20 cellular contexts compared by ENCODE assay signal in the genomic region with DNA sequence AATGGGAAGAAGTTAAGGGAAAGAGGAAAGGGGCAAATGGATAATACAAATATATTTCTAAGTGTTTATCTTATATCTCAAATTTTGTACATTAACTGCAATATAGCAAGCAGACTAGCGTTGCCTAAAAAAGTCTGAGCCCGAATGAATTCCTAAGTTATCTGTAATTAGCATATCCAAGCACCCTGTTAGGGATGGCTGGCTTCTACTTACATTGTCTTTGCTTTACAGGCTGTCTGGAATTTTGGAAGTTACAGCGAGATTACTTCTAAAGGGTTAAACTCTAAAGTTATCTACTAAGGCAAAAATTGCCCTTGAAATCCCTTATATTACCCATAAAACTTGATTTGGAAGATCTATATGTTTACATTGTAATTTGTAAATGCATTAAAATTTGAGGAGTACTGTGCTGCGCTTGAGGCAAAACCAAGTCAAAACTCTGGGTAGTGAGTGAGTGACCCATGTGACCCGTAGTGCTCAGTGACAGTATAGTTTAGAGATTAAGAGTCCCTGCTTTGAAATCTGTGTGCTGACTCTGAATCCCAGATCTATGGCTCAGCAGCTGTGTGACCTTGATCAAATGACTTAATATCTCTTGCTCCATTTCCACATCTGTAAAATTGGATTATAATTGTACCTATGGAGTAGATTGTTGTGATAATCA. TPM values are rescaled to one million over a fixed set of nuclear protein-coding genes. Genes with fewer than 3 reads are reported as not detected.
DNase-seq lines count a peak whose midpoint lies in the region; ATAC-seq and TF ChIP-seq lines count a peak whose summit lies in the region.
"Had no signal": no experiment of that assay in that cellular context is flagged by ENCODE, and none has a peak within 500 bp of the region (broad histone marks: within the 10 kb centered on the region; RNA-seq: fewer than 3 reads in every experiment).

No MANE protein-coding gene starts in this region.

- H3K4ac ChIP-seq in H9 (ENCODE audit: low read depth, low read length), result no peak overlapping the region
- H3K4ac ChIP-seq in neuronal stem cell (ENCODE audit: low read length), result no peak overlapping the region

- H3K9me3 Mint-ChIP-seq in H9 (peaks cover 0 to 3% of the 10 kb centered on the region in 2 experiments; a peak in 1 of 5 replicates), WTC11 (0 out of 2 replicates have a peak, but pooled peaks cover 7% of the 10 kb centered on the region)

- no peak overlapping the region for H4K5ac ChIP-seq in H9 (ENCODE audit: insufficient read length, low read depth, low read length)

- POLR2A ChIA-PET in WTC11 (lab: Charles Lee), result no interaction called here

- H3K14ac ChIP-seq in H9 (ENCODE audit: insufficient read depth, low read length) (no peak overlapping the region), neuronal stem cell (ENCODE audit: low read length) (no peak overlapping the region)

- H2BK20ac ChIP-seq in H9 (ENCODE audit: low read depth, low read length, poor library complexity, severe bottlenecking), result peak overlapping the region; percentile 45

- H4K20me1 ChIP-seq in H9 (ENCODE audit: control insufficient read depth, insufficient read depth, insufficient read length), result no peaks in the 10 kb centered on the region

- H2BK15ac ChIP-seq in H9 (ENCODE audit: low read depth, low read length) (no peak overlapping the region), neuronal stem cell (ENCODE audit: low read length) (no peak overlapping the region)

- H3K27me3 ChIP-seq in H9 (ENCODE audit: insufficient read depth, low read length) (no peaks in the 10 kb centered on the region), neuronal stem cell (ENCODE audit: control insufficient read depth in 3 of 3, insufficient read depth in 3 of 3, low read depth in 1 of 3, low read length in 3 of 3) (no peaks in the 10 kb centered on the region)
- no peaks in the 10 kb centered on the region for H3K27me3 ChIP-seq in effector memory CD4-positive, alpha-beta T cell (replicated peaks; ENCODE audit: control insufficient read depth, insufficient read depth, low read length, poor library complexity, severe bottlenecking)
- H3K27me3 ChIP-seq: BE2C had no signal

- H2BK120ac ChIP-seq in H9 (ENCODE audit: low read depth, low read length, poor library complexity, severe bottlenecking), result no peak overlapping the region
- H2BK120ac ChIP-seq in neuronal stem cell (ENCODE audit: low read depth, low read length), result no peak overlapping the region

- DNase-seq in H9 (no peak), NCI-H82 treated with DMSO at 0.1 percent for 48 hours (lab: John Stamatoyannopoulos, UW; ENCODE audit: unreplicated experiment) (peak; percentile 6), WTC11 (ENCODE audit: low spot score) (no peak), neuronal stem cell (ENCODE audit: low spot score) (no peak), hypothalamus (lab: John Stamatoyannopoulos, UW) (no peak), SHP77 treated with DMSO at 0.1 percent for 48 hours (lab: John Stamatoyannopoulos, UW) (no peak)
- no peak for DNase-seq in effector memory CD4-positive, alpha-beta T cell
- DNase-seq: BE2C; C1 segment of cervical spinal cord; CD4-positive, CD25-positive, alpha-beta regulatory T cell; CD8-positive, alpha-beta memory T cell; COR-L47; DMS 273 treated with DMSO at 0.1 percent for 48 hours; DMS53; DND-41; EL; GM23248 had no signal

- no peak overlapping the region for H3T11ph ChIP-seq in H9 (ENCODE audit: low read length)

- H2BK12ac ChIP-seq in H9 (ENCODE audit: insufficient read length, low read depth, low read length), result no peak overlapping the region
- no peak overlapping the region for H2BK12ac ChIP-seq in neuronal stem cell (ENCODE audit: low read length)

- CTCF ChIA-PET in WTC11 (lab: Charles Lee), result no interaction called here

- H3K79me1 ChIP-seq in H9 (ENCODE audit: insufficient read depth, low read depth, low read length, poor library complexity, severe bottlenecking) (no peaks in the 10 kb centered on the region), neuronal stem cell (ENCODE audit: low read depth, low read length) (no peaks in the 10 kb centered on the region)

- no CpG with 5 or more reads among the region's 5 CpGs for WGBS in H9 (ENCODE audit: extremely low coverage, insufficient read length, low lambda C conversion rate)
- WGBS in neuronal stem cell (ENCODE audit: extremely low coverage in 2 of 2, insufficient read length in 2 of 2, insufficient replicate concordance in 1 of 2), 2 donors, result no CpG with 5 or more reads among the region's 5 CpGs

- no peak overlapping the region for H2AK5ac ChIP-seq in H9 (ENCODE audit: insufficient read length, low read length)
- H2AK5ac ChIP-seq in neuronal stem cell (ENCODE audit: low read depth, low read length), result no peak overlapping the region

- no peak overlapping the region for H4K91ac ChIP-seq in H9 (ENCODE audit: insufficient read length, low read depth, low read length)
- no peak overlapping the region for H4K91ac ChIP-seq in neuronal stem cell (ENCODE audit: low read depth, low read length, poor library complexity)

- no peaks in the 10 kb centered on the region for H3K23me2 ChIP-seq in H9 (ENCODE audit: insufficient read length, low read depth, low read length, poor library complexity, severe bottlenecking)

- no peak for TF ChIP-seq CTCF in H9 (conservative IDR thresholded peaks at IDR 0.05)
- TF ChIP-seq CTCF in WTC11 (IDR thresholded peaks at IDR 0.05), result no peak

- no peaks in the 10 kb centered on the region for H3K79me2 ChIP-seq in H9 (ENCODE audit: insufficient read depth, low read length)

- no peak overlapping the region for H3K27ac ChIP-seq in H9 (ENCODE audit: insufficient read length, low read depth, low read length)
- H3K27ac ChIP-seq in neuronal stem cell (replicated peaks; ENCODE audit: low read length), result no peak overlapping the region
- no peak overlapping the region for H3K27ac ChIP-seq in effector memory CD4-positive, alpha-beta T cell (ENCODE audit: insufficient read depth, low read length, poor library complexity, severe bottlenecking)
- H3K27ac ChIP-seq: GM23248 had no signal

- H3K4me3 ChIP-seq in neuronal stem cell (ENCODE audit: low read length in 2 of 2), result no peak overlapping the region
- no peak overlapping the region for H3K4me3 ChIP-seq in effector memory CD4-positive, alpha-beta T cell (ENCODE audit: insufficient read depth, low read depth, low read length, poor library complexity, severe bottlenecking)
- H3K4me3 ChIP-seq: GM12878, GM23248 had no signal

- no peak overlapping the region for H3K4me3 Mint-ChIP-seq in H9
- H3K4me3 Mint-ChIP-seq in WTC11, result no peak overlapping the region
- H3K4me3 Mint-ChIP-seq: CD4-positive, CD25-positive, alpha-beta regulatory T cell; CD8-positive, alpha-beta memory T cell had no signal

- H2AFZ ChIP-seq in H9 (ENCODE audit: low read length), result no peak overlapping the region
- H2AFZ ChIP-seq in neuronal stem cell (ENCODE audit: low read length), result peak overlapping the region; percentile 31
- H2AFZ ChIP-seq: GM23248 had no signal

- H4K8ac ChIP-seq in H9 (replicated peaks; ENCODE audit: insufficient read length, low read depth, low read length), result no peak overlapping the region
- H4K8ac ChIP-seq in neuronal stem cell (ENCODE audit: low read depth, low read length), result no peak overlapping the region

- H3K27me3 Mint-ChIP-seq in H9 (ENCODE audit: low read depth) (no peaks in the 10 kb centered on the region), WTC11 (ENCODE audit: low read depth) (no peaks in the 10 kb centered on the region)
- H3K27me3 Mint-ChIP-seq: CD4-positive, CD25-positive, alpha-beta regulatory T cell; CD8-positive, alpha-beta memory T cell had no signal

- H3K4me1 ChIP-seq in H9 (ENCODE audit: insufficient read depth, low read length) (no peaks in the 10 kb centered on the region), neuronal stem cell (ENCODE audit: control insufficient read depth in 2 of 2, insufficient read depth in 1 of 2, low read depth in 1 of 2, low read length in 2 of 2) (peaks cover 0 to 3% of the 10 kb centered on the region in 2 donors)
- no peaks in the 10 kb centered on the region for H3K4me1 ChIP-seq in effector memory CD4-positive, alpha-beta T cell (ENCODE audit: control insufficient read depth, insufficient read depth, low read length, poor library complexity, severe bottlenecking)
- H3K4me1 ChIP-seq: BE2C had no signal

- peaks cover 23 to 24% of the 10 kb centered on the region in 2 experiments for H3K4me1 Mint-ChIP-seq in H9
- H3K4me1 Mint-ChIP-seq in WTC11, result peaks cover 22% of the 10 kb centered on the region
- H3K4me1 Mint-ChIP-seq: CD4-positive, CD25-positive, alpha-beta regulatory T cell; CD8-positive, alpha-beta memory T cell had no signal

- no peak overlapping the region for H3K27ac Mint-ChIP-seq in H9
- H3K27ac Mint-ChIP-seq in WTC11, result no peak overlapping the region
- H3K27ac Mint-ChIP-seq: CD4-positive, CD25-positive, alpha-beta regulatory T cell; CD8-positive, alpha-beta memory T cell had no signal

- H3K23ac ChIP-seq in H9 (ENCODE audit: insufficient read length, low read depth, low read length) (no peak overlapping the region), neuronal stem cell (ENCODE audit: low read depth, low read length, poor library complexity) (no peak overlapping the region)

- H3K36me3 Mint-ChIP-seq in H9 (ENCODE audit: insufficient read depth in 1 of 3, low read depth in 3 of 3) (no peaks in the 10 kb centered on the region), WTC11 (no peaks in the 10 kb centered on the region)
- H3K36me3 Mint-ChIP-seq: CD4-positive, CD25-positive, alpha-beta regulatory T cell; CD8-positive, alpha-beta memory T cell had no signal

- H3K18ac ChIP-seq in H9 (ENCODE audit: insufficient read length, low read depth, low read length) (no peak overlapping the region), neuronal stem cell (ENCODE audit: low read length) (no peak overlapping the region)

- no peak overlapping the region for H2BK5ac ChIP-seq in H9 (ENCODE audit: insufficient read length, low read length)
- H2BK5ac ChIP-seq in neuronal stem cell (ENCODE audit: low read length), result no peak overlapping the region

- H3K9me3 ChIP-seq in H9 (ENCODE audit: control insufficient read depth, low read depth, low read length) (no peaks in the 10 kb centered on the region), neuronal stem cell (replicated peaks in 1 of 2; ENCODE audit: control insufficient read depth in 2 of 2, insufficient read depth in 1 of 2, low read depth in 1 of 2, low read length in 2 of 2) (no peaks in the 10 kb centered on the region)
- no peaks in the 10 kb centered on the region for H3K9me3 ChIP-seq in effector memory CD4-positive, alpha-beta T cell (ENCODE audit: control insufficient read depth, low read length)
- H3K9me3 ChIP-seq: BE2C had no signal

- H3K4me2 ChIP-seq in H9 (ENCODE audit: insufficient read depth, insufficient read length, low read length) (no peak overlapping the region), neuronal stem cell (ENCODE audit: insufficient read depth, low read length, poor library complexity, severe bottlenecking) (no peak overlapping the region)

- H3K56ac ChIP-seq in H9 (ENCODE audit: insufficient read length, low read depth, low read length), result no peak overlapping the region

- H3K36me3 ChIP-seq in neuronal stem cell (replicated peaks in 1 of 2; ENCODE audit: control insufficient read depth in 2 of 2, insufficient read depth in 2 of 2, low read length in 2 of 2), result no peaks in the 10 kb centered on the region
- no peaks in the 10 kb centered on the region for H3K36me3 ChIP-seq in effector memory CD4-positive, alpha-beta T cell (ENCODE audit: control insufficient read depth, insufficient read depth, low read length)
- H3K36me3 ChIP-seq: BE2C had no signal

- peak; percentile 75 for ATAC-seq in WTC11
- ATAC-seq in GM21825 (IDR thresholded peaks at IDR 0.05; ENCODE audit: unreplicated experiment), result no peak
- ATAC-seq: GM12878 had no signal

- no peak overlapping the region for H3K9ac ChIP-seq in H9 (ENCODE audit: extremely low read depth, insufficient read length, low read length)
- no peak overlapping the region for H3K9ac ChIP-seq in neuronal stem cell (ENCODE audit: low read depth, low read length, poor library complexity)
- H3K9ac ChIP-seq: GM23248 had no signal

RNA-seq across cellular contexts. Expression of a gene that starts 17.3 kb away (rescaled TPM):
- total RNA-seq in H9 (2021), result 18.3 and 18.4 TPM in 2 replicates
- 8.3 to 8.6 TPM (median 8.5 TPM) in 3 replicates for total RNA-seq in WTC11 (2021)
- 3.9 TPM for polyA plus RNA-seq in neuronal stem cell (2013, experiment 1 of 2)
- polyA plus RNA-seq in neuronal stem cell (2013, experiment 2 of 2), result 3.8 TPM
- total RNA-seq: CD8-positive, alpha-beta memory T cell; G401 had no signal
- polyA plus RNA-seq: CD8-positive, alpha-beta memory T cell had no signal
